Comparison of ENCODE assay signal across 21 cellular contexts in the genomic region with DNA sequence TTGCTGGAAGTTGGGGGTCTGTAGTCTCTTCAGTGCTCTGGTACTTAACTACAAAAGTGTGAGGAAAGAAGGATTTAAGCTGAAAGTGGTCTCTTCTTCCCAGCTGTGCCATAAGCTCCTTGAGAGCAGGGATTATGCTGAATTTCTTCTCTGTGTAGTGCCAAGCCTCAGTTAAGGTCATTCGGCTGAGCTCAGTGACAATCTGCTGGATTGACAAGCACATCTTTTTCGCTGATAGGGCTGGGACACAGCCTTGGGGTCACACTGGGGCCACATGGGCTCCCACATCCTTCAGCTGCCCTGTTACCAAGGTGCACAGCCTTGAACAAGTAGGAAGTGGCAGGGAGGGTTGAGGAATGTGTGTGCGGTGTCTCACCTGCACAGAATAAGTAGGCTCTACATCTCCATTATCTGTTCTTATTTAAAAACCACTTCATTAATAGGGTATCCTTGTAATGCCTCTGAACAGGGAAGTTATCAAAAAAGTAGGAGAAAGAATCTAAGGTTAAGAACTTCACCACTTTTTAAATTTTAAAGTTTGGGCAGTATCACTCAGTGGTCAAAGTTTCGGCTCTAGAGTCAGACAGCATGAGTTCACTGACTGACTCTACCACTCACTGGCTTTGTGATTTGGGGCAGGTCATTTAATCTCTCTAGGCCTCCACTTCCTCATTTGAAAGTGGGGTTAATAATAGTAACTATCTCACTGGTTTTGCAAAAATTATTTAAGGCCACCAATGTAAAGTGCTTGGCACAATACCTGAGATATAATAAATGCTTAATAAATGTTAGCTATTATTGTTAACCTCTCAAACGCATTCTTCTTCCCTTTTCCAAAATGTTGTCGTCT.
"Had no signal": no experiment of that assay in that cellular context is flagged by ENCODE, and none has a peak within 500 bp of the region (broad histone marks: within the 10 kb centered on the region; RNA-seq: fewer than 3 reads in every experiment).

No MANE protein-coding gene starts in this region.

- H3K4me1 ChIP-seq: ascending aorta, breast epithelium, prostate gland, suprapubic skin had no signal

- H3K4me3 ChIP-seq: ascending aorta, breast epithelium, prostate gland, suprapubic skin, upper lobe of left lung had no signal

- H3K9me3 ChIP-seq: prostate gland, suprapubic skin had no signal

- H3K27me3 Mint-ChIP-seq: activated naive CD4-positive, alpha-beta T cell treated with anti-CD3 and anti-CD28 coated beads, Interleukin-2, amount 10 ng/mL, durations not matched to agents 7 days and 5 days; dendritic cell treated with granulocyte-macrophage colony-stimulating factor and Interleukin-4, amounts not matched to agents 40 ng/mL and 50 ng/mL, for 4 days; natural killer cell treated with Interleukin-12 subunit alpha and Interleukin-12 subunit beta and Interleukin-15 and Interleukin-18, amount 100 ng/mL, for 72 hours; stimulated activated naive CD8-positive, alpha-beta T cell treated with anti-CD3 and anti-CD28 coated beads, Interleukin-15, Interleukin-2, amounts not matched to agents 100 ng/mL and 50 ng/mL, for 24 hours had no signal

- H3K27ac ChIP-seq: ascending aorta, breast epithelium, epithelial cell of prostate, prostate gland, suprapubic skin, upper lobe of left lung had no signal

- H3K36me3 Mint-ChIP-seq: natural killer cell treated with Interleukin-12 subunit alpha and Interleukin-12 subunit beta and Interleukin-15 and Interleukin-18, amount 100 ng/mL, for 72 hours had no signal

- DNase-seq: activated CD4-positive, alpha-beta T cell treated with anti-CD3 and anti-CD28 coated beads, Interleukin-2, amount 50 U/mL, for 48 hours; activated CD4-positive, CD25-positive, alpha-beta regulatory T cell treated with anti-CD3 and anti-CD28 coated beads, Interleukin-2, amount 50 U/mL, for 72 hours; activated naive CD4-positive, alpha-beta T cell treated with anti-CD3 and anti-CD28 coated beads, Interleukin-2, amount 10 ng/mL, durations not matched to agents 7 days and 5 days; cerebellar nuclear complex; effector memory CD4-positive, alpha-beta T cell; foreskin melanocyte; kidney glomerular epithelial cell; mesendoderm; occipital lobe; right cardiac atrium; stimulated activated CD4-positive, alpha-beta T cell treated with anti-CD3 and anti-CD28 coated beads, Interleukin-4, amount 100 ng/mL, for 24 hours; upper lobe of left lung had no signal

- H3K9me3 Mint-ChIP-seq: dendritic cell treated with granulocyte-macrophage colony-stimulating factor and Interleukin-4, amounts not matched to agents 40 ng/mL and 50 ng/mL, for 4 days; natural killer cell treated with Interleukin-12 subunit alpha and Interleukin-12 subunit beta and Interleukin-15 and Interleukin-18, amount 100 ng/mL, for 72 hours; stimulated activated naive CD8-positive, alpha-beta T cell treated with anti-CD3 and anti-CD28 coated beads, Interleukin-15, Interleukin-2, amounts not matched to agents 100 ng/mL and 50 ng/mL, for 24 hours had no signal

- H3K36me3 ChIP-seq: ascending aorta, breast epithelium, prostate gland, suprapubic skin, upper lobe of left lung had no signal

- ATAC-seq: natural killer cell treated with Interleukin-12 subunit alpha and Interleukin-12 subunit beta and Interleukin-15 and Interleukin-18, amount 100 ng/mL, for 72 hours; right cardiac atrium had no signal

- H3K27ac Mint-ChIP-seq: activated naive CD4-positive, alpha-beta T cell treated with anti-CD3 and anti-CD28 coated beads, Interleukin-2, amount 10 ng/mL, durations not matched to agents 7 days and 5 days; dendritic cell treated with granulocyte-macrophage colony-stimulating factor and Interleukin-4, amounts not matched to agents 40 ng/mL and 50 ng/mL, for 4 days; natural killer cell treated with Interleukin-12 subunit alpha and Interleukin-12 subunit beta and Interleukin-15 and Interleukin-18, amount 100 ng/mL, for 72 hours; stimulated activated naive CD8-positive, alpha-beta T cell treated with anti-CD3 and anti-CD28 coated beads, Interleukin-15, Interleukin-2, amounts not matched to agents 100 ng/mL and 50 ng/mL, for 24 hours; T-helper 1 cell treated with Interleukin-12 subunit alpha and Interleukin-12 subunit beta and Interleukin-4 antibody, amounts not matched to agents 30 μg/mL and 1 μg/mL, for 36 hours had no signal

- H3K4me3 Mint-ChIP-seq: activated naive CD4-positive, alpha-beta T cell treated with anti-CD3 and anti-CD28 coated beads, Interleukin-2, amount 10 ng/mL, durations not matched to agents 7 days and 5 days; dendritic cell treated with granulocyte-macrophage colony-stimulating factor and Interleukin-4, amounts not matched to agents 40 ng/mL and 50 ng/mL, for 4 days; natural killer cell treated with Interleukin-12 subunit alpha and Interleukin-12 subunit beta and Interleukin-15 and Interleukin-18, amount 100 ng/mL, for 72 hours; stimulated activated naive CD8-positive, alpha-beta T cell treated with anti-CD3 and anti-CD28 coated beads, Interleukin-15, Interleukin-2, amounts not matched to agents 100 ng/mL and 50 ng/mL, for 24 hours; T-helper 1 cell treated with Interleukin-12 subunit alpha and Interleukin-12 subunit beta and Interleukin-4 antibody, amounts not matched to agents 30 μg/mL and 1 μg/mL, for 36 hours had no signal

- H3K27me3 ChIP-seq: ascending aorta, breast epithelium, suprapubic skin, upper lobe of left lung had no signal
